In the genomic region with DNA sequence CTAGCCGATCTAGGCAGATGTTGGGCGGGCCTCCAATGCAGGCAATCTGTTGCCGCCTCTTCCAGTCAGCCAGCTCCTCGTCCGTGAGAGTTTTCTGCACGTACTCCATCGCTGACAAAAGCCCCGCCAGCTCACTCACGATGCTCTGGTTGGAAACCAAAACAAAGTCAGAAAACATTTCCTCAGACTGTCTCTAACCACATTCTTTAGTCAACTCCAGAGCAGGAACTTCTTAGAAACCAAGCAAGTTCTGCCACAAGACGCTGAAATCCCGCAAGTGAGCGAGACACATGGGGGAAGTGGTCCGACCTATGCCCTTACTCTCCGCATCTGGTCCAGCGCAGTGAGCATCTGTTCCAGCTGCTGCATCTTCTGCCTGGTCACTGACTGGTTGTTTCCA, we compare ENCODE assay signal across 10 cellular contexts. TPM values are rescaled to one million over a fixed set of nuclear protein-coding genes. Genes with fewer than 3 reads are reported as not detected.
DNase-seq lines count a peak whose midpoint lies in the region; ATAC-seq and TF ChIP-seq lines count a peak whose summit lies in the region.
"Had no signal": no experiment of that assay in that cellular context is flagged by ENCODE, and none has a peak within 500 bp of the region (broad histone marks: within the 10 kb centered on the region; RNA-seq: fewer than 3 reads in every experiment).

No MANE protein-coding gene starts in this region.

- DNase-seq in AG04450 (ENCODE audit: low read depth, low spot score) (peak; percentile 58), left lung (no peak), NCI-H128 (lab: John Stamatoyannopoulos, UW; ENCODE audit: unreplicated experiment) (no peak), SHP77 treated with DMSO at 0.1 percent for 48 hours (lab: John Stamatoyannopoulos, UW) (no peak)
- DNase-seq in activated CD4-positive, alpha-beta T cell treated with anti-CD3 and anti-CD28 coated beads, Interleukin-2, amount 50 U/mL, for 4 hours: peak; percentile 66 to 72
- DNase-seq: NCI-H524 treated with DMSO at 0.1 percent for 48 hours had no signal

- no peak for TF ChIP-seq CTCF in AG04450 (IDR thresholded peaks at IDR 0.05; ENCODE audit: low read depth, low read length)
- no peak for TF ChIP-seq CTCF in left lung (IDR thresholded peaks at IDR 0.05)

- peaks cover 0 to 18% of the 10 kb centered on the region in 2 donors for H3K4me1 ChIP-seq in left lung

- ATAC-seq in GM21717 (IDR thresholded peaks at IDR 0.05; ENCODE audit: unreplicated experiment) (peak; percentile 39), left lung (peak; percentile 24), HG03439 (IDR thresholded peaks at IDR 0.05; ENCODE audit: unreplicated experiment) (no peak), GM19351 (IDR thresholded peaks at IDR 0.05; ENCODE audit: unreplicated experiment) (no peak)

- peaks cover 3 to 94% of the 10 kb centered on the region in 2 donors for H3K36me3 ChIP-seq in left lung

- POLR2A ChIA-PET in AG04450 (lab: Yijun Ruan, JAX): no interaction called here

- H3K4me3 ChIP-seq in AG04450 (ENCODE audit: low read depth, low read length) (no peak overlapping the region), left lung (no peak overlapping the region)

- H3K27me3 ChIP-seq in AG04450 (ENCODE audit: control insufficient read depth, insufficient read depth, low read length) (no peaks in the 10 kb centered on the region), left lung (no peaks in the 10 kb centered on the region)

- H3K9me3 ChIP-seq in AG04450 (ENCODE audit: control insufficient read depth, insufficient read depth, low read length) (no peaks in the 10 kb centered on the region), left lung (no peaks in the 10 kb centered on the region)

- CTCF ChIA-PET in AG04450 (lab: Charles Lee): interaction anchor here (1.3 kb wide), 1 partner anchor 115 kb away, joined by 3 read pairs; no protein-coding TSS in a partner anchor

- intact Hi-C loops in left lung (cut with DNase I): no loop called here

- H3K27ac ChIP-seq in AG04450 (ENCODE audit: low read depth, low read length) (peak overlapping the region; percentile 52), left lung (no peak overlapping the region)
- H3K27ac ChIP-seq: C4-2B had no signal

RNA-seq across cellular contexts. Expression of gene STAT5A, which starts 49.1 kb away (rescaled TPM):
- polyA plus RNA-seq in AG04450 (2011; rRNA removed): 3.9 and 5.3 TPM in 2 replicates
- polyA minus RNA-seq in AG04450 (2011; rRNA and poly(A)+ RNA removed): 4.6 and 7.9 TPM in 2 replicates
- total RNA-seq in left lung: 10 to 100 TPM; 29.3 to 47.4 TPM

RNA-seq across cellular contexts. Expression of gene STAT3, which starts 50.8 kb away (rescaled TPM):
- polyA plus RNA-seq in AG04450 (2011; rRNA removed): 77.1 and 83.4 TPM in 2 replicates
- polyA minus RNA-seq in AG04450 (2011; rRNA and poly(A)+ RNA removed): 144 and 161 TPM in 2 replicates
- 100 to 1,000 TPM; 229 to 271 TPM for total RNA-seq in left lung

Comparison
In these comparisons a context has a peak if more than half of its experiments do, and no peak if none do; other contexts are left out.
1. DNase-seq: peak in AG04450 (single experiment) and activated CD4-positive, alpha-beta T cell treated with anti-CD3 and anti-CD28 coated beads, Interleukin-2, amount 50 U/mL, for 4 hours (2 of 2); none in left lung (0 of 2), NCI-H128 (single experiment) and SHP77 treated with DMSO at 0.1 percent for 48 hours (single experiment).
2. ATAC-seq: peak in GM21717 (single experiment) and left lung (single experiment); none in HG03439 (single experiment) and GM19351 (single experiment).